In genomic region chr20:50277460-50278376, GRCh38 we compare ENCODE assay signal across 1 cellular context.
TF ChIP-seq lines count a peak whose summit lies in the region.

No MANE protein-coding gene starts in this region.

TF ChIP-seq in SK-N-SH treated with all-trans-retinoic acid at 6 μM for 48 hours, 23 proteins besides CTCF, POLR2A, EP300 and RAD21 (continued from another document):
- TF ChIP-seq ZNF565 (CRISPR knock-in tag; conservative IDR thresholded peaks at IDR 0.05; ENCODE audit: low read depth) (no peak), CSDC2 (CRISPR knock-in tag; IDR thresholded peaks at IDR 0.05) (no peak), TOX (CRISPR knock-in tag; IDR thresholded peaks at IDR 0.05; ENCODE audit: borderline replicate concordance) (no peak), POU6F1 (CRISPR knock-in tag; IDR thresholded peaks at IDR 0.05; ENCODE audit: borderline replicate concordance, low read depth) (no peak), ZFP30 (CRISPR knock-in tag; IDR thresholded peaks at IDR 0.05) (no peak), ZC3H10 (CRISPR knock-in tag; IDR thresholded peaks at IDR 0.05) (no peak), PPARA (CRISPR knock-in tag; IDR thresholded peaks at IDR 0.05; ENCODE audit: borderline replicate concordance) (no peak), ESRRG (CRISPR knock-in tag; IDR thresholded peaks at IDR 0.05) (no peak), ARNTL (CRISPR knock-in tag; IDR thresholded peaks at IDR 0.05; ENCODE audit: borderline replicate concordance, low read depth) (no peak), TCF4 (CRISPR knock-in tag; IDR thresholded peaks at IDR 0.05; ENCODE audit: borderline replicate concordance) (no peak), ZNF8 (CRISPR knock-in tag; IDR thresholded peaks at IDR 0.05) (no peak), CSRNP3 (CRISPR knock-in tag; IDR thresholded peaks at IDR 0.05) (no peak), GLIS3 (CRISPR knock-in tag; IDR thresholded peaks at IDR 0.05) (no peak), RARB (CRISPR knock-in tag; IDR thresholded peaks at IDR 0.05) (no peak)
